In the genomic region with DNA sequence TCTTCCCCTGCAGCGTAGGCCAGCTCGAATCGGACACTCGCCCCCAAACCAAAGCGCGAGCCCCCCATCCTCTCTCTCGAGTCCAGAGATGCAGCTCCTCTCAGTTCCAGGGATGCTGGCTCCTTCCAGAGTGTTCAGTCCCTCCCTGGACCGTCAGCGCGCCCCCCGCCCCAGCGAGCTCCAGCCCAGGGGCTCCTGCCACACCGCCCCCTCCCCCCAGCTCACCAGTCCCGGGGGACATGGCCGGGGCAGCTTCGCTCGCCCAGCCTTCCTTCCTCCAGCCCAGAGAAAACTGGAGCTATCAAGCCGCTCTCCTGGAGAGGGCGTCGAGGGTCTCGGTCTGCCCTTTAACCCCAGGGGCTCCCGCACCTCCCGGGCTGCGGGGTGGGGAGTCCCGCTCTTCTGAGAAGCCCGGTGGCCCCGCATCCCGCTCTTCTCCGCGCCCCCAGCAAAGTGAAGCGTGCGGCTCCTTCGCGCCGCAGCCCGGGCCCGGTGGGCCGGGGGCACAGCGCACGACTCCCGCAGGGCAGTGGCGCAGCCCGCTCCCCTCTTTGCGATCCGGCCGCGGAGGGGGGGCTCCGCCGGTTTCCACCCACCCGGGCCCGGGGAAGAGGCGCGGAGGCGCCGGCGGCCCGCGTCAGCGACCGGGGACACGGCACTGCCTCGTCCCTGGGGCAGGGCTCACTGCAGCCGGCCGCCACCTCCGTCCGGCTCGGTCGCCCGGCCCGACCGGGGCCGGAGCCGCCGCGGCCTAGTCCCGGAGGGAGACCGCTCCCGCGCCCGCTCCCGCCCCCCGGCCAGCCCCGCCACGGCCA, we compare ENCODE assay signal across 8 cellular contexts. TPM values are rescaled to one million over a fixed set of nuclear protein-coding genes. Genes with fewer than 3 reads are reported as not detected.
DNase-seq lines count a peak whose midpoint lies in the region; ATAC-seq, FAIRE-seq and TF ChIP-seq lines count a peak whose summit lies in the region.

No MANE protein-coding gene starts in this region.

- 0% methylated on average over 17 to 29 of the region's 84 CpGs for WGBS in testis, 2 donors

- no peak for TF ChIP-seq POLR2A in testis (IDR thresholded peaks at IDR 0.05)

- no peaks in the 10 kb centered on the region for H3K36me3 ChIP-seq in testis (ENCODE audit: low read depth, missing control alignments)

- H3K9me3 ChIP-seq in testis = no peaks in the 10 kb centered on the region

- TF ChIP-seq CTCF in GM10248 (IDR thresholded peaks at IDR 0.05; ENCODE audit: control extremely low read depth, extremely low read depth, low read depth, missing control alignments) (no peak), epithelial cell of proximal tubule (conservative IDR thresholded peaks at IDR 0.05; ENCODE audit: low read depth, low read length) (no peak), testis (IDR thresholded peaks at IDR 0.05) (no peak)

- peak; percentile 36 for ATAC-seq in GM21737 (IDR thresholded peaks at IDR 0.05; ENCODE audit: unreplicated experiment)

- in situ Hi-C loops in KBM-7 (cut with MboI; ENCODE audit: low pct_unique_long_range_greater_than_20kb, low sequenced_read_pairs) = no loop called here

- H3K4me3 ChIP-seq in epithelial cell of proximal tubule (ENCODE audit: low read depth, low read length) (peak overlapping the region; percentile 89), testis (peak overlapping the region; percentile 91)

- peaks cover 12% of the 10 kb centered on the region for H3K4me1 ChIP-seq in testis

- no peaks in the 10 kb centered on the region for H3K27me3 ChIP-seq in testis

- FAIRE-seq in RCC 7860 (lab: Jason Lieb, UNC) = no peak

- CTCF ChIA-PET in GM10248 (lab: Yijun Ruan, JAX) = interaction anchor here (0.9 to 2.5 kb wide), 7 partner anchors 12 to 252 kb away, joined by 3 to 11 read pairs (median 3); no protein-coding TSS in a partner anchor

- DNase-seq in GM10248 (ENCODE audit: extremely low spot score) (peak; percentile 42), KBM-7 (peak; percentile 43), epithelial cell of proximal tubule (ENCODE audit: low read depth) (no peak), myocyte (ENCODE audit: low read depth) (peak; percentile 51), testis (peak; percentile 63), RCC 7860 (ENCODE audit: low spot score) (no peak)
- DNase-seq in activated CD8-positive, alpha-beta memory T cell treated with anti-CD3 and anti-CD28 coated beads for 24 hours = peak; percentile 79

- peak overlapping the region; percentile 93 to 95 for H3K27ac ChIP-seq in testis

- POLR2A ChIA-PET in GM10248 (lab: Yijun Ruan, JAX) = interaction anchor here (0.5 to 1.3 kb wide), 3 partner anchors 11 to 122 kb away, joined by 3 to 4 read pairs (median 3); no protein-coding TSS in a partner anchor

- intact Hi-C loops in testis (cut with DNase I; ENCODE audit: low total_unique reads) = no loop called here

RNA-seq across cellular contexts. Expression of a gene that starts 0.6 kb away (rescaled TPM):
- 18.7 and 26.5 TPM in 2 replicates for total RNA-seq in epithelial cell of proximal tubule
- total RNA-seq in myocyte = 20.5 and 25.5 TPM in 2 replicates
- polyA plus RNA-seq in myocyte (2012) = 4.0 TPM
- total RNA-seq in testis = 10 to 100 TPM; 68.7 to 71.6 TPM
- polyA plus RNA-seq in testis (ENCODE audit: insufficient read depth, low read depth, low replicate concordance) = 27.8 TPM

RNA-seq across cellular contexts. Expression of a gene that starts 41.9 kb away (rescaled TPM):
- total RNA-seq in epithelial cell of proximal tubule (8.8 and 36.4 TPM in 2 replicates), myocyte (13.3 and 26.5 TPM in 2 replicates), testis (10 to 100 TPM; 27.3 to 43.5 TPM)
- 8.5 TPM for polyA plus RNA-seq in myocyte (2012)
- 58.6 TPM for polyA plus RNA-seq in testis (ENCODE audit: insufficient read depth, low read depth, low replicate concordance)

Comparison
In these comparisons a context has a peak if more than half of its experiments do, and no peak if none do; other contexts are left out.
1. DNase-seq: peak in GM10248 (single experiment), KBM-7 (single experiment), activated CD8-positive, alpha-beta memory T cell treated with anti-CD3 and anti-CD28 coated beads for 24 hours (single experiment), myocyte (single experiment) and testis (single experiment); none in epithelial cell of proximal tubule (single experiment) and RCC 7860 (single experiment).